In the genomic region with DNA sequence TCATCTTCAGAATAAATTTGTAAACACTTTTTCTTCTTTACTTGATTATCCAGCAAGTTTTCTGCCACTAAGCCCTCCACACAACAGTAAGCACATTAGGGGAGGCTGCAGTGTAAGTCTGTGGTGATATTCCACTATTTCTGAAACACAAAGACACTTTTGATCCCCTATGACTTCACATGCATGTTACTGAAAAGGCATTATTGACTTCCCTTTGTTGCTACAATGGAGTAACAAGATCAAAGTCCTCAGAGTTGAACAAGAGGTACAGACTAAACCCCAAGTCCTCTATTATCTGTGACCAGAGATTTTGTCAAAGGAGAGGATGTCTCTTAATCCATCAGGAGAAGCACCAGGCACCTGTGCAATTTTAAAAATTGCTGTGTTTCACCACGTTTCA, we compare ENCODE assay signal across 17 cellular contexts.
A peak's percentile ranks its signal among the peaks of the same experiment; 100 is the strongest.
DNase-seq lines count a peak whose midpoint lies in the region; ATAC-seq, FAIRE-seq and TF ChIP-seq lines count a peak whose summit lies in the region.
"Had no signal": no experiment of that assay in that cellular context is flagged by ENCODE, and none has a peak within 500 bp of the region (broad histone marks: within the 10 kb centered on the region; RNA-seq: fewer than 3 reads in every experiment).

No MANE protein-coding gene starts in this region.

- dilution Hi-C loops in keratinocyte (cut with MboI; ENCODE audit: extremely low pct_ligation_motif_present, low sequenced_read_pairs), result no loop called here

- 8% methylated on average over 1 of the region's 1 CpG for WGBS in HepG2 (ENCODE audit: low lambda C conversion rate)
- 86% methylated on average over 1 of the region's 1 CpG for WGBS in right lobe of liver (ENCODE audit: insufficient coverage, low coverage, low lambda C conversion rate, missing lambda C conversion rate)

- peak; percentile 96 for ATAC-seq in HepG2
- no peak for ATAC-seq in right lobe of liver
- no peak for ATAC-seq in GM18505 (IDR thresholded peaks at IDR 0.05; ENCODE audit: unreplicated experiment)
- no peak for ATAC-seq in GM19023 (IDR thresholded peaks at IDR 0.05; ENCODE audit: unreplicated experiment)
- no peak for ATAC-seq in stimulated activated naive B cell treated with anti-CD40 and anti-IgM and Interleukin-4, amounts not matched to agents 10 μg/mL and 1 μg/mL and 100 μg/mL, for 72 hours (replicated peaks)
- ATAC-seq: CD8-positive, alpha-beta T cell; GM12878 had no signal

- peak; percentile 43 to 95; a peak in 3 of 4 replicates for TF ChIP-seq EP300 in HepG2 (IDR thresholded peaks at IDR 0.05; ENCODE audit: low read depth in 2 of 2, low read length in 2 of 2)
- peak; percentile 91 for TF ChIP-seq EP300 in HepG2 (CRISPR knock-in tag; IDR thresholded peaks at IDR 0.05; ENCODE audit: borderline replicate concordance)

- peak; percentile 59 for FAIRE-seq in HepG2 (lab: Jason Lieb, UNC)
- FAIRE-seq in keratinocyte (lab: Jason Lieb, UNC), result no peak
- FAIRE-seq: GM12878 had no signal

- no peaks in the 10 kb centered on the region for H3K27me3 Mint-ChIP-seq in stimulated activated naive B cell treated with anti-CD40 and anti-IgM and Interleukin-4, amounts not matched to agents 10 μg/mL and 1 μg/mL and 100 μg/mL, for 72 hours
- H3K27me3 Mint-ChIP-seq: B cell had no signal

- H3K36me3 Mint-ChIP-seq in stimulated activated naive B cell treated with anti-CD40 and anti-IgM and Interleukin-4, amounts not matched to agents 10 μg/mL and 1 μg/mL and 100 μg/mL, for 72 hours, result no peaks in the 10 kb centered on the region
- H3K36me3 Mint-ChIP-seq: CD8-positive, alpha-beta T cell had no signal

- H3K36me3 ChIP-seq in HepG2 (replicated peaks in 1 of 2; ENCODE audit: control insufficient read depth in 1 of 2, insufficient read depth in 2 of 2, low read length in 2 of 2) (no peaks in the 10 kb centered on the region), right lobe of liver (no peaks in the 10 kb centered on the region), keratinocyte (ENCODE audit: control insufficient read depth in 2 of 2, extremely low read depth in 1 of 2, insufficient read depth in 2 of 2, low read length in 2 of 2) (no peaks in the 10 kb centered on the region)
- H3K36me3 ChIP-seq: BLaER1 treated with 17β-estradiol and CSF1 and Interleukin-3, amounts not matched to agents 10 nM and 100 nM had no signal

- H3K27ac ChIP-seq in HepG2 (ENCODE audit: extremely low read length, insufficient read depth, low read length), result peak overlapping the region; percentile 74
- no peak overlapping the region for H3K27ac ChIP-seq in right lobe of liver
- H3K27ac ChIP-seq in keratinocyte (ENCODE audit: control insufficient read depth, insufficient read depth, low read length), result no peak overlapping the region
- H3K27ac ChIP-seq: BLaER1 treated with 17β-estradiol and CSF1 and Interleukin-3, amounts not matched to agents 10 nM and 100 nM had no signal

- TF ChIP-seq RAD21 in HepG2 (CRISPR knock-in tag; IDR thresholded peaks at IDR 0.05), result no peak

- H3K9ac ChIP-seq in HepG2 (ENCODE audit: insufficient read depth, low read depth, low read length), result peak overlapping the region; percentile 41
- no peak overlapping the region for H3K9ac ChIP-seq in keratinocyte (ENCODE audit: control insufficient read depth, extremely low read depth, insufficient read depth, low read length)
- H3K9ac ChIP-seq: BLaER1 treated with 17β-estradiol and CSF1 and Interleukin-3, amounts not matched to agents 10 nM and 100 nM had no signal

- no peak overlapping the region for H3K4me3 ChIP-seq in HepG2 (replicated peaks in 1 of 3; ENCODE audit: insufficient read depth in 1 of 3, low read depth in 2 of 3, low read length in 3 of 3)
- no peak overlapping the region for H3K4me3 ChIP-seq in right lobe of liver
- no peak overlapping the region for H3K4me3 ChIP-seq in keratinocyte (ENCODE audit: control insufficient read depth in 2 of 3, extremely low read depth in 1 of 3, insufficient read depth in 2 of 3, low read depth in 1 of 3, low read length in 3 of 3)
- H3K4me3 ChIP-seq: BLaER1 treated with 17β-estradiol and CSF1 and Interleukin-3, amounts not matched to agents 10 nM and 100 nM; GM12878 had no signal

- DNase-seq in HepG2 (ENCODE audit: low spot score), result peak; percentile 97
- DNase-seq in right lobe of liver, result no peak
- peak; percentile 5 for DNase-seq in SW480 (ENCODE audit: low spot score)
- no peak for DNase-seq in keratinocyte (ENCODE audit: low read depth, low spot score)
- no peak for DNase-seq in stimulated activated naive B cell treated with anti-CD40 and anti-IgM and Interleukin-4, amounts not matched to agents 10 μg/mL and 1 μg/mL and 100 μg/mL, for 72 hours
- DNase-seq: CD8-positive, alpha-beta T cell; DMS 273 treated with DMSO at 0.1 percent for 48 hours; DMS53; DND-41; EL; GOT3; H9 had no signal

- POLR2A ChIA-PET in HepG2 (lab: Yijun Ruan, JAX), result no interaction called here

- no peak overlapping the region; the same call in 1 of the 2 replicates for H3K4me2 ChIP-seq in HepG2 (ENCODE audit: low read depth, low read length)
- H3K4me2 ChIP-seq in keratinocyte (ENCODE audit: control insufficient read depth, extremely low read depth, insufficient read depth, low read depth, low read length), result no peak overlapping the region
- H3K4me2 ChIP-seq: BLaER1 treated with 17β-estradiol and CSF1 and Interleukin-3, amounts not matched to agents 10 nM and 100 nM had no signal

- no peak overlapping the region for H3K4me3 Mint-ChIP-seq in stimulated activated naive B cell treated with anti-CD40 and anti-IgM and Interleukin-4, amounts not matched to agents 10 μg/mL and 1 μg/mL and 100 μg/mL, for 72 hours
- H3K4me3 Mint-ChIP-seq: B cell; CD8-positive, alpha-beta T cell; H9 had no signal

- no peak overlapping the region for H3K27ac Mint-ChIP-seq in stimulated activated naive B cell treated with anti-CD40 and anti-IgM and Interleukin-4, amounts not matched to agents 10 μg/mL and 1 μg/mL and 100 μg/mL, for 72 hours
- H3K27ac Mint-ChIP-seq: B cell; CD8-positive, alpha-beta T cell; H9 had no signal

- no peaks in the 10 kb centered on the region for H3K9me3 Mint-ChIP-seq in stimulated activated naive B cell treated with anti-CD40 and anti-IgM and Interleukin-4, amounts not matched to agents 10 μg/mL and 1 μg/mL and 100 μg/mL, for 72 hours
- H3K9me3 Mint-ChIP-seq: CD8-positive, alpha-beta T cell; H9 had no signal

- no peak for TF ChIP-seq POLR2A in HepG2 (IDR thresholded peaks at IDR 0.05; ENCODE audit: insufficient read depth in 1 of 2, low read depth in 2 of 2, low read length in 2 of 2)
- TF ChIP-seq POLR2A in right lobe of liver (IDR thresholded peaks at IDR 0.05), result no peak
- no peak for TF ChIP-seq POLR2A in GM18505 (IDR thresholded peaks at IDR 0.05; ENCODE audit: borderline replicate concordance, extremely low read depth, insufficient read depth, insufficient read length)

- peaks cover 44% of the 10 kb centered on the region for H3K4me1 ChIP-seq in HepG2 (ENCODE audit: insufficient read depth, low read length)
- H3K4me1 ChIP-seq in right lobe of liver, result no peaks in the 10 kb centered on the region
- H3K4me1 ChIP-seq in keratinocyte (ENCODE audit: control insufficient read depth, extremely low read depth, insufficient read depth, low read length), result peaks cover 15% of the 10 kb centered on the region

- H3K9me3 ChIP-seq in HepG2 (ENCODE audit: low read length) (peaks cover 9% of the 10 kb centered on the region), right lobe of liver (no peaks in the 10 kb centered on the region), keratinocyte (ENCODE audit: control insufficient read depth, low read depth, low read length) (no peaks in the 10 kb centered on the region)
- H3K9me3 ChIP-seq: BLaER1 treated with 17β-estradiol and CSF1 and Interleukin-3, amounts not matched to agents 10 nM and 100 nM had no signal

- H3K79me2 ChIP-seq in HepG2 (ENCODE audit: insufficient read depth, low read length) (no peaks in the 10 kb centered on the region), keratinocyte (ENCODE audit: control insufficient read depth, insufficient read depth, low read length) (no peaks in the 10 kb centered on the region)

- intact Hi-C loops in HepG2 (cut with micrococcal nuclease; ENCODE audit: unreplicated experiment), result loop anchor here (1.0 kb wide), 1 partner anchor 36 kb away; no protein-coding TSS in a partner anchor
- intact Hi-C loops in right lobe of liver (cut with DNase I), result no loop called here

- H4K20me1 ChIP-seq in HepG2 (ENCODE audit: insufficient read depth, low read length) (no peaks in the 10 kb centered on the region), keratinocyte (ENCODE audit: control insufficient read depth, extremely low read depth, insufficient read depth, low read length) (no peaks in the 10 kb centered on the region)
- H4K20me1 ChIP-seq: BLaER1 treated with 17β-estradiol and CSF1 and Interleukin-3, amounts not matched to agents 10 nM and 100 nM had no signal

- no peaks in the 10 kb centered on the region for H3K9me1 ChIP-seq in keratinocyte (ENCODE audit: control insufficient read depth, extremely low read depth, insufficient read depth, low read length)

- BruUV-seq in HepG2 (replicated peaks; lab: Mats Ljungman, UMichigan), result no TSS peak

- in situ Hi-C loops in HepG2 (cut with HindIII; ENCODE audit: extremely low pct_ligation_motif_present, low pct_unique_long_range_greater_than_20kb), result loop anchor here (5.0 kb wide), 1 partner anchor 37 kb away; no protein-coding TSS in a partner anchor

- CTCF ChIA-PET in HepG2 (lab: Yijun Ruan, JAX; ENCODE audit: low intra/inter-chr PET ratio, low total read pairs), result no interaction called here

- TF ChIP-seq CTCF in HepG2 (CRISPR knock-in tag; IDR thresholded peaks at IDR 0.05), result no peak
- no peak for TF ChIP-seq CTCF in right lobe of liver (IDR thresholded peaks at IDR 0.05)
- TF ChIP-seq CTCF in keratinocyte (optimal IDR thresholded peaks at IDR 0.05 in 1 of 3, IDR thresholded peaks at IDR 0.05 in 1 of 3, conservative IDR thresholded peaks at IDR 0.05 in 1 of 3; ENCODE audit: extremely low read depth in 1 of 3, insufficient read depth in 2 of 3, low read length in 3 of 3), result no peak

- no peaks in the 10 kb centered on the region for H3K27me3 ChIP-seq in HepG2 (ENCODE audit: control insufficient read depth in 1 of 2, insufficient read depth in 2 of 2, low read length in 2 of 2)
- H3K27me3 ChIP-seq in right lobe of liver, result no peaks in the 10 kb centered on the region
- no peaks in the 10 kb centered on the region for H3K27me3 ChIP-seq in keratinocyte (ENCODE audit: control insufficient read depth, extremely low read depth, insufficient read depth, low read length)
- H3K27me3 ChIP-seq: BLaER1 treated with 17β-estradiol and CSF1 and Interleukin-3, amounts not matched to agents 10 nM and 100 nM had no signal

- H2AFZ ChIP-seq in HepG2 (ENCODE audit: low read length) (no peak overlapping the region), keratinocyte (ENCODE audit: control insufficient read depth, low read length) (peak overlapping the region; percentile 38)

- H3K4me1 Mint-ChIP-seq in stimulated activated naive B cell treated with anti-CD40 and anti-IgM and Interleukin-4, amounts not matched to agents 10 μg/mL and 1 μg/mL and 100 μg/mL, for 72 hours, result no peaks in the 10 kb centered on the region
- H3K4me1 Mint-ChIP-seq: B cell had no signal

TF ChIP-seq in HepG2, 621 proteins besides CTCF, POLR2A, EP300 and RAD21 (continues in another document):
- TF ChIP-seq BHLHE40 (IDR thresholded peaks at IDR 0.05; ENCODE audit: low read length), result no peak

Comparison
In these comparisons a context has a peak if more than half of its experiments do, and no peak if none do; other contexts are left out.
1. DNase-seq: peak in HepG2 (single experiment) and SW480 (single experiment); none in right lobe of liver (0 of 3), keratinocyte (single experiment) and stimulated activated naive B cell treated with anti-CD40 and anti-IgM and Interleukin-4, amounts not matched to agents 10 μg/mL and 1 μg/mL and 100 μg/mL, for 72 hours (single experiment).